In the genomic region with DNA sequence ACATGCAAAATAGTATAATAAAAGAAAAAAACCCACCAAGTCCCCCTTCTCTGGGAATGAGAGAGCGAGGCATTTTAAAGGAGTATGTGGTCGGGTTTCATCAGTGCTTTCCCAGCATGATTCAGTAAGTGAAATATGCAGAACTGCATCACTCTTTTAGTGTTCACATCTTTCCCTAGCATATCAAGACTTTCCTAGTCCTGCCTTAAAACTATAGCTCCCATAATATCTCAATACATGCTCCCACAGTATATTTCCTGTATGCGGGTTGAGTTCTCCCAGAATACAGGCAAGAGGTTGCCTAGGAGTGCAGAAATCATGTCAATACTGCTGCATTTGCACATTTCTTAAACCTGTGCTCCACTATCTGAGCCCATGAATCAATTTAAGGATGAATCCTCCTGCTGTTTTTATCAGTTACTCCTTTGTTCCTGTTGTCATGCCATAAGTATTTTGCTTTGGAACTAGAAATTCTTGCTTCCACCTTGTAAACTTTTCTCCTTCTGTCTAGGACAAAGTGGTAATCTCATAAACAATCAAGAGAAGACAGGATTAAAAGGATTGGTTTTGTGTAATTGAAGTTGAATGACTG, we compare ENCODE assay signal across 15 cellular contexts.
"Had no signal": no experiment of that assay in that cellular context is flagged by ENCODE, and none has a peak within 500 bp of the region (broad histone marks: within the 10 kb centered on the region; RNA-seq: fewer than 3 reads in every experiment).

No MANE protein-coding gene starts in this region.

- H3K27ac Mint-ChIP-seq: activated T-helper 1 cell treated with anti-CD3 and anti-CD28 coated beads, Interleukin-12 subunit alpha, Interleukin-12 subunit beta, Interleukin-2, Interleukin-4 antibody, amounts not matched to agents 30 ng/mL and 10 ng/mL and 1 ng/mL, durations not matched to agents 14 hours and 24 hours and 36 hours; endodermal cell; immature natural killer cell; stimulated activated naive CD8-positive, alpha-beta T cell treated with anti-CD3 and anti-CD28 coated beads, Interleukin-15, Interleukin-2, amounts not matched to agents 100 ng/mL and 50 ng/mL, for 24 hours; T-cell had no signal

- H3K79me2 ChIP-seq: parathyroid adenoma had no signal

- H3K27ac ChIP-seq: parathyroid adenoma, testis, WERI-Rb-1 had no signal

- H3K4me3 Mint-ChIP-seq: activated T-helper 1 cell treated with anti-CD3 and anti-CD28 coated beads, Interleukin-12 subunit alpha, Interleukin-12 subunit beta, Interleukin-2, Interleukin-4 antibody, amounts not matched to agents 30 ng/mL and 10 ng/mL and 1 ng/mL, durations not matched to agents 14 hours and 24 hours and 36 hours; endodermal cell; immature natural killer cell; stimulated activated naive CD8-positive, alpha-beta T cell treated with anti-CD3 and anti-CD28 coated beads, Interleukin-15, Interleukin-2, amounts not matched to agents 100 ng/mL and 50 ng/mL, for 24 hours; T-cell had no signal

- H3K27me3 Mint-ChIP-seq: stimulated activated naive CD8-positive, alpha-beta T cell treated with anti-CD3 and anti-CD28 coated beads, Interleukin-15, Interleukin-2, amounts not matched to agents 100 ng/mL and 50 ng/mL, for 24 hours; T-cell had no signal

- H3K36me3 Mint-ChIP-seq: immature natural killer cell, T-cell had no signal

- H3K9ac ChIP-seq: parathyroid adenoma had no signal

- H2AFZ ChIP-seq: parathyroid adenoma had no signal

- H3K9me3 Mint-ChIP-seq: activated T-helper 1 cell treated with anti-CD3 and anti-CD28 coated beads, Interleukin-12 subunit alpha, Interleukin-12 subunit beta, Interleukin-2, Interleukin-4 antibody, amounts not matched to agents 30 ng/mL and 10 ng/mL and 1 ng/mL, durations not matched to agents 14 hours and 24 hours and 36 hours; endodermal cell; stimulated activated naive CD8-positive, alpha-beta T cell treated with anti-CD3 and anti-CD28 coated beads, Interleukin-15, Interleukin-2, amounts not matched to agents 100 ng/mL and 50 ng/mL, for 24 hours had no signal

- ATAC-seq: esophagus mucosa, left lobe of liver, T-cell had no signal

- H3K36me3 ChIP-seq: WERI-Rb-1 had no signal

- H3K27me3 ChIP-seq: testis had no signal

- H3K4me1 ChIP-seq: parathyroid adenoma, testis had no signal

- H3K4me3 ChIP-seq: testis had no signal

- H3K4me1 Mint-ChIP-seq: immature natural killer cell, T-cell had no signal

- H3K9me3 ChIP-seq: testis had no signal

- DNase-seq: activated CD4-positive, alpha-beta T cell treated with anti-CD3 and anti-CD28 coated beads for 48 hours; activated naive CD4-positive, alpha-beta T cell; endodermal cell; immature natural killer cell; mesenchymal stem cell; stimulated activated CD4-positive, alpha-beta T cell treated with anti-CD3 and anti-CD28 coated beads, Interleukin-15, amount 100 ng/mL, for 24 hours; stimulated activated CD4-positive, alpha-beta T cell treated with anti-CD3 and anti-CD28 coated beads, Interleukin-4, amount 100 ng/mL, for 24 hours; T-cell; testis; WERI-Rb-1 had no signal
